ENCODE assay signal across 9 cellular contexts in genomic region chrX:119698835-119699234, GRCh38. TPM values are rescaled to one million over a fixed set of nuclear protein-coding genes. Genes with fewer than 3 reads are reported as not detected.
DNase-seq lines count a peak whose midpoint lies in the region; ATAC-seq and TF ChIP-seq lines count a peak whose summit lies in the region.
"Had no signal": no experiment of that assay in that cellular context is flagged by ENCODE, and none has a peak within 500 bp of the region (broad histone marks: within the 10 kb centered on the region; RNA-seq: fewer than 3 reads in every experiment).

No MANE protein-coding gene starts in this region.

- H3K36me3 ChIP-seq in GM23338 (ENCODE audit: insufficient read depth) = no peaks in the 10 kb centered on the region
- no peaks in the 10 kb centered on the region for H3K36me3 ChIP-seq in mucosa of descending colon (ENCODE audit: low read depth)

- ATAC-seq in GM23338 (peak; percentile 15; the same call in 2 of the 3 replicates), mucosa of descending colon (peak; percentile 49), HG03025 (IDR thresholded peaks at IDR 0.05; ENCODE audit: low FRiP score, unreplicated experiment) (no peak), HG02884 (IDR thresholded peaks at IDR 0.05; ENCODE audit: unreplicated experiment) (no peak), GM21619 (IDR thresholded peaks at IDR 0.05; ENCODE audit: unreplicated experiment) (no peak)

- no peak overlapping the region for H3K4me2 ChIP-seq in GM23338

- peaks cover 21% of the 10 kb centered on the region for H3K27me3 ChIP-seq in GM23338 (ENCODE audit: insufficient read depth)

- no peak overlapping the region for H2AFZ ChIP-seq in GM23338

- H3K27ac Mint-ChIP-seq in GM23338 = no peak overlapping the region

- peak; percentile 57 to 61 for TF ChIP-seq CTCF in GM23338 (conservative IDR thresholded peaks at IDR 0.05; ENCODE audit: low read depth in 2 of 2)
- peak; percentile 66 for TF ChIP-seq CTCF in cardiac fibroblast (IDR thresholded peaks at IDR 0.05; ENCODE audit: low read depth, low read length)
- no peak for TF ChIP-seq CTCF in mucosa of descending colon (IDR thresholded peaks at IDR 0.05)

- H3K36me3 Mint-ChIP-seq in GM23338 (ENCODE audit: low read depth) = no peaks in the 10 kb centered on the region

- peak; percentile 2 for DNase-seq in COR-L47 (lab: John Stamatoyannopoulos, UW)
- peak; percentile 82 for DNase-seq in GM23338 (ENCODE audit: low spot score)
- peak; percentile 72 for DNase-seq in NCI-H69 (lab: John Stamatoyannopoulos, UW)
- peak; percentile 69 to 72 for DNase-seq in cardiac fibroblast (ENCODE audit: low read depth in 2 of 2)
- peak in 1 of 3 donors; percentile 40 for DNase-seq in mucosa of descending colon

- no peaks in the 10 kb centered on the region for H3K9me3 ChIP-seq in mucosa of descending colon

- H3K4me3 ChIP-seq in GM23338 (no peak overlapping the region), cardiac fibroblast (replicated peaks in 1 of 2; ENCODE audit: low read depth in 2 of 2, low read length in 2 of 2) (no peak overlapping the region), mucosa of descending colon (no peak overlapping the region)
- H3K4me3 ChIP-seq: SK-N-MC had no signal

- intact Hi-C loops in mucosa of descending colon (cut with DNase I, micrococcal nuclease) = no loop called here

- H3K9me3 Mint-ChIP-seq in GM23338 = no peaks in the 10 kb centered on the region

- H3K4me3 Mint-ChIP-seq in GM23338 = no peak overlapping the region

- H3F3A ChIP-seq in GM23338 (replicated peaks; ENCODE audit: low read depth) = no peaks in the 10 kb centered on the region

- no peaks in the 10 kb centered on the region for H3K79me2 ChIP-seq in GM23338 (replicated peaks; ENCODE audit: insufficient read depth)

- no peak overlapping the region for H3K27ac ChIP-seq in GM23338 (ENCODE audit: low read depth)
- H3K27ac ChIP-seq: SK-N-MC had no signal

- no peaks in the 10 kb centered on the region for H4K20me1 ChIP-seq in GM23338 (replicated peaks; ENCODE audit: insufficient read depth)

- peaks cover 18% of the 10 kb centered on the region for H3K27me3 Mint-ChIP-seq in GM23338 (ENCODE audit: insufficient read depth, low read depth, poor library complexity)

- no peaks in the 10 kb centered on the region for H3K9me2 ChIP-seq in GM23338 (ENCODE audit: insufficient read depth)

- peaks cover 32% of the 10 kb centered on the region for H3K4me1 Mint-ChIP-seq in GM23338

- H3K4me1 ChIP-seq in GM23338 (ENCODE audit: insufficient read depth) = no peaks in the 10 kb centered on the region
- no peaks in the 10 kb centered on the region for H3K4me1 ChIP-seq in mucosa of descending colon (ENCODE audit: low read depth)

TF ChIP-seq in GM23338, 12 proteins besides CTCF, POLR2A, EP300 and RAD21 (continues in another document):
- TF ChIP-seq JUNB (IDR thresholded peaks at IDR 0.05; ENCODE audit: unreplicated experiment) (no peak), ZNF462 (CRISPR knock-in tag; IDR thresholded peaks at IDR 0.05) (no peak), CREB1 (CRISPR knock-in tag; IDR thresholded peaks at IDR 0.05; ENCODE audit: low read depth) (no peak), STAT1 (IDR thresholded peaks at IDR 0.05; ENCODE audit: unreplicated experiment) (no peak), ZNF331 (CRISPR knock-in tag; IDR thresholded peaks at IDR 0.05; ENCODE audit: low read depth) (no peak), REST (IDR thresholded peaks at IDR 0.05; ENCODE audit: unreplicated experiment) (no peak), ZNF114 (CRISPR knock-in tag; IDR thresholded peaks at IDR 0.05) (no peak), NANOG (IDR thresholded peaks at IDR 0.05; ENCODE audit: borderline replicate concordance) (no peak), EZH2phosphoT487 (IDR thresholded peaks at IDR 0.05; ENCODE audit: unreplicated experiment) (no peak), EZH2 (IDR thresholded peaks at IDR 0.05; ENCODE audit: low read depth, unreplicated experiment) (no peak), POLR2AphosphoS5 (IDR thresholded peaks at IDR 0.05; ENCODE audit: low read depth) (no peak)

RNA-seq across cellular contexts. Expression of gene SEPTIN6, which starts 5.9 kb away (rescaled TPM):
- 43.3 and 43.6 TPM in 2 replicates for total RNA-seq in GM23338 (2014; rRNA removed; shearing (Covaris generic))
- 36.9 and 37.0 TPM in 2 replicates for polyA plus RNA-seq in GM23338 (2016; fragmentation: Nextera tagmentation; extraction: Ambion mirVana)
- total RNA-seq in mucosa of descending colon = 10 to 100 TPM; 10.6 to 58.1 (median 14.5) TPM

RNA-seq across cellular contexts. Expression of gene SOWAHD, which starts 59.6 kb away (rescaled TPM):
- total RNA-seq in GM23338 (2014; rRNA removed; shearing (Covaris generic)) = 3.8 and 5.1 TPM in 2 replicates
- 2.4 and 3.8 TPM in 2 replicates for polyA plus RNA-seq in GM23338 (2016; fragmentation: Nextera tagmentation; extraction: Ambion mirVana)
- total RNA-seq in mucosa of descending colon = 1 to 10 TPM; 1.4 to 2.7 (median 2.1) TPM

Comparison
In these comparisons a context has a peak if more than half of its experiments do, and no peak if none do; other contexts are left out.
1. ATAC-seq: peak in GM23338 (single experiment) and mucosa of descending colon (single experiment); none in HG03025 (single experiment), HG02884 (single experiment) and GM21619 (single experiment).